Comparison of ENCODE assay signal across 22 cellular contexts in genomic region chr3:138458774-138459499, GRCh38. TPM values are rescaled to one million over a fixed set of nuclear protein-coding genes. Genes with fewer than 3 reads are reported as not detected.
"Had no signal": no experiment of that assay in that cellular context is flagged by ENCODE, and none has a peak within 500 bp of the region (broad histone marks: within the 10 kb centered on the region; RNA-seq: fewer than 3 reads in every experiment).

No MANE protein-coding gene starts in this region.

- H3K36me3 Mint-ChIP-seq: immature natural killer cell, memory B cell, natural killer cell had no signal

- DNase-seq: activated CD4-positive, alpha-beta T cell treated with anti-CD3 and anti-CD28 coated beads for 4 hours; activated naive CD4-positive, alpha-beta T cell treated with anti-CD3 and anti-CD28 coated beads for 36 hours; activated naive CD8-positive, alpha-beta T cell treated with anti-CD3 and anti-CD28 coated beads, Interleukin-2, amount 50 U/mL, for 24 hours; activated T-cell treated with anti-CD3 and anti-CD28 coated beads, Interleukin-2, amount 50 U/mL, for 1 hour; dermis blood vessel endothelial cell; gastrocnemius medialis; immature natural killer cell; left colon; natural killer cell; nucleus accumbens; right cardiac atrium; stomach; T1000; uterus had no signal

- H3K27ac Mint-ChIP-seq: activated naive CD4-positive, alpha-beta T cell treated with anti-CD3 and anti-CD28 coated beads for 36 hours; activated naive CD8-positive, alpha-beta T cell treated with anti-CD3 and anti-CD28 coated beads, Interleukin-2, amount 50 U/mL, for 24 hours; activated T-helper 2 cell treated with anti-CD3 and anti-CD28 coated beads, Interferon-gamma antibody, Interleukin-2, Interleukin-4, amounts not matched to agents 10 μg/mL and 5 μg/mL and 100 μg/mL, durations not matched to agents 14 hours and 24 hours and 36 hours; immature natural killer cell; memory B cell; natural killer cell; progenitor cell of endocrine pancreas had no signal

- H3K4me3 ChIP-seq: ascending aorta, breast epithelium, gastrocnemius medialis, heart left ventricle, SK-N-MC, stomach, uterus had no signal

- H3K4me1 Mint-ChIP-seq: activated naive CD8-positive, alpha-beta T cell treated with anti-CD3 and anti-CD28 coated beads, Interleukin-2, amount 50 U/mL, for 24 hours; immature natural killer cell; natural killer cell had no signal

- H3K27ac ChIP-seq: ascending aorta, breast epithelium, gastrocnemius medialis, heart left ventricle, SK-N-MC, stomach, uterus, VCaP had no signal

- H3K4me1 ChIP-seq: ascending aorta, breast epithelium, uterus had no signal

- H3K9me3 ChIP-seq: ascending aorta, breast epithelium, gastrocnemius medialis, heart left ventricle, stomach, uterus had no signal

- H3K36me3 ChIP-seq: ascending aorta, breast epithelium, gastrocnemius medialis, heart left ventricle, uterus had no signal

- ATAC-seq: activated naive CD8-positive, alpha-beta T cell treated with anti-CD3 and anti-CD28 coated beads, Interleukin-2, amount 50 U/mL, for 24 hours; gastrocnemius medialis; left colon; natural killer cell had no signal

- H3K27me3 ChIP-seq: ascending aorta, breast epithelium, gastrocnemius medialis, heart left ventricle, uterus had no signal

- H3K27me3 Mint-ChIP-seq: progenitor cell of endocrine pancreas had no signal

- H3K4me3 Mint-ChIP-seq: activated naive CD4-positive, alpha-beta T cell treated with anti-CD3 and anti-CD28 coated beads for 36 hours; activated naive CD8-positive, alpha-beta T cell treated with anti-CD3 and anti-CD28 coated beads, Interleukin-2, amount 50 U/mL, for 24 hours; immature natural killer cell; memory B cell; natural killer cell had no signal

- H3K9me3 Mint-ChIP-seq: activated naive CD4-positive, alpha-beta T cell treated with anti-CD3 and anti-CD28 coated beads for 36 hours; activated naive CD8-positive, alpha-beta T cell treated with anti-CD3 and anti-CD28 coated beads, Interleukin-2, amount 50 U/mL, for 24 hours; activated T-helper 2 cell treated with anti-CD3 and anti-CD28 coated beads, Interferon-gamma antibody, Interleukin-2, Interleukin-4, amounts not matched to agents 10 μg/mL and 5 μg/mL and 100 μg/mL, durations not matched to agents 14 hours and 24 hours and 36 hours; immature natural killer cell; memory B cell; natural killer cell had no signal

RNA-seq across cellular contexts. Expression of gene ESYT3, which starts 24.5 kb away (rescaled TPM):
- total RNA-seq: ascending aorta, dermis blood vessel endothelial cell, natural killer cell had no signal
- polyA plus RNA-seq: immature natural killer cell had no signal
